8 cellular contexts compared by ENCODE assay signal in the genomic region with DNA sequence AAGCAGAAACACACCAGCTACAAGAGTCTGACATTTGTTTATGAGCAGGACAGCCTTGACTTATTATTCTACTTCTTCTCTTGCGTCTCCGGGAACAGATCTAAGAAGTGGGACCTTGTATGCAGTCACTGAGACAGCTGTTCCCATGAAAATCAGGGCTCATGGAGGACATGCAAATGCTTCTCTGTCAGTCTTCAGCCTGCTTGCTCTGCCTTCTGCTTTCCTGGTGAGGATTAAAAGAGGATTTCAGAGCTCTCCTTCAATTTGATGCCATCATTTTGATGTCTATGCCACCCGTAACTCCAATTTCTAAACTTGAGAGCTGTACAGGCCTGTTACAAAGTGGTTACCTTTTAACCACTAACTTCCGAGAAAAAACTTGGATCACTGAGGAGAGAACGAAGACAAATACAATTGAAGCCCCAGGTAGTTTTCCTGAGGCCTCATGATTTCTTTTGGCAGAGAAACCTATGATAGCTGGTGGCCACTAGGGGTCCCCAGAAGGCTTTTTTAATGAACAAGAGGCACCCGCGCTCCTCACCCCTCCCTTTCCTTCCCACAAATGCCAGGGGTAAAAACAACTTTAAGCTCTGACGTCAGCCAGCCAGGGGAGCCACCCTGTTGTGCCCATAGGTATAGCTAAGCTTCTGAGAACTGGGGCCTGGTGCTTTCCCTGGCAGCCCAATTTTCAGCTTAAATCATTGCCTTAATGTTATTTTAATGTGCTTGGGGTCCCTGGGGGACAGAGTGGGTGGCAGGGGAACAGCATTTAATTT.
A peak's percentile ranks its signal among the peaks of the same experiment; 100 is the strongest.
DNase-seq lines count a peak whose midpoint lies in the region; ATAC-seq and TF ChIP-seq lines count a peak whose summit lies in the region.

No MANE protein-coding gene starts in this region.

- in situ Hi-C loops in T47D (cut with HindIII; ENCODE audit: low pct_unique_long_range_greater_than_20kb, low sequenced_read_pairs): no loop called here

- CTCF ChIA-PET in AG04450 (lab: Charles Lee): interaction anchor here (0.5 to 10.5 kb wide), 74 partner anchors 8 to 1678 kb away, joined by 3 to 277 read pairs (median 4); partner anchors contain the start of gene DNAJB14

- H3K27ac ChIP-seq in AG04450 (ENCODE audit: low read depth, low read length) (no peak overlapping the region), VCaP (peak overlapping the region; percentile 14; the same call in 1 of the 2 replicates)

- no peak overlapping the region for H3K4me3 ChIP-seq in AG04450 (ENCODE audit: low read depth, low read length)

- ATAC-seq in GM18870 (IDR thresholded peaks at IDR 0.05; ENCODE audit: unreplicated experiment): peak; percentile 82
- peak; percentile 78 for ATAC-seq in HG03108 (IDR thresholded peaks at IDR 0.05; ENCODE audit: unreplicated experiment)

- TF ChIP-seq CTCF in AG04450 (IDR thresholded peaks at IDR 0.05; ENCODE audit: low read depth, low read length) (peak; percentile 85), VCaP (conservative IDR thresholded peaks at IDR 0.05) (peak; percentile 83)

- H3K27me3 ChIP-seq in AG04450 (ENCODE audit: control insufficient read depth, insufficient read depth, low read length): peaks cover 4% of the 10 kb centered on the region

- no peaks in the 10 kb centered on the region for H3K9me3 ChIP-seq in AG04450 (ENCODE audit: control insufficient read depth, insufficient read depth, low read length)

- POLR2A ChIA-PET in AG04450 (lab: Yijun Ruan, JAX): interaction anchor here (1.0 to 1.1 kb wide), 2 partner anchors 95 to 144 kb away, joined by 3 read pairs; no protein-coding TSS in a partner anchor

- DNase-seq in AG04450 (ENCODE audit: low read depth, low spot score) (peak; percentile 56), NCI-H2171 (lab: John Stamatoyannopoulos, UW) (peak; percentile 48), T47D (ENCODE audit: low read depth in 1 of 2, low spot score in 1 of 2) (peak; percentile 7 to 86), inferior parietal cortex (ENCODE audit: extremely low spot score) (peak; percentile 81)
- peak; percentile 57 to 68 for DNase-seq in stimulated activated CD4-positive, alpha-beta T cell treated with anti-CD3 and anti-CD28 coated beads, Interleukin-15, amount 100 ng/mL, for 1 hour (ENCODE audit: low read depth in 1 of 2, low spot score in 1 of 2)
